1 cellular context compared by ENCODE assay signal in genomic region chr2:3667151-3667631, GRCh38.
A peak's percentile ranks its signal among the peaks of the same experiment; 100 is the strongest.
TF ChIP-seq lines count a peak whose summit lies in the region.

No MANE protein-coding gene starts in this region.

TF ChIP-seq in HepG2, 621 proteins besides CTCF, POLR2A, EP300 and RAD21:
- TF ChIP-seq ZBTB38 (CRISPR knock-in tag; IDR thresholded peaks at IDR 0.05) (no peak), FOXC1 (CRISPR knock-in tag; IDR thresholded peaks at IDR 0.05; ENCODE audit: borderline replicate concordance) (no peak), ZBTB33 (CRISPR knock-in tag; IDR thresholded peaks at IDR 0.05) (peak; percentile 68; the same call in 1 of the 2 replicates), ZNF775 (CRISPR knock-in tag; IDR thresholded peaks at IDR 0.05; ENCODE audit: borderline replicate concordance) (no peak), DBP (CRISPR knock-in tag; IDR thresholded peaks at IDR 0.05; ENCODE audit: not compliant biosample characterization) (no peak)
